Comparison of ENCODE assay signal across 12 cellular contexts in the genomic region with DNA sequence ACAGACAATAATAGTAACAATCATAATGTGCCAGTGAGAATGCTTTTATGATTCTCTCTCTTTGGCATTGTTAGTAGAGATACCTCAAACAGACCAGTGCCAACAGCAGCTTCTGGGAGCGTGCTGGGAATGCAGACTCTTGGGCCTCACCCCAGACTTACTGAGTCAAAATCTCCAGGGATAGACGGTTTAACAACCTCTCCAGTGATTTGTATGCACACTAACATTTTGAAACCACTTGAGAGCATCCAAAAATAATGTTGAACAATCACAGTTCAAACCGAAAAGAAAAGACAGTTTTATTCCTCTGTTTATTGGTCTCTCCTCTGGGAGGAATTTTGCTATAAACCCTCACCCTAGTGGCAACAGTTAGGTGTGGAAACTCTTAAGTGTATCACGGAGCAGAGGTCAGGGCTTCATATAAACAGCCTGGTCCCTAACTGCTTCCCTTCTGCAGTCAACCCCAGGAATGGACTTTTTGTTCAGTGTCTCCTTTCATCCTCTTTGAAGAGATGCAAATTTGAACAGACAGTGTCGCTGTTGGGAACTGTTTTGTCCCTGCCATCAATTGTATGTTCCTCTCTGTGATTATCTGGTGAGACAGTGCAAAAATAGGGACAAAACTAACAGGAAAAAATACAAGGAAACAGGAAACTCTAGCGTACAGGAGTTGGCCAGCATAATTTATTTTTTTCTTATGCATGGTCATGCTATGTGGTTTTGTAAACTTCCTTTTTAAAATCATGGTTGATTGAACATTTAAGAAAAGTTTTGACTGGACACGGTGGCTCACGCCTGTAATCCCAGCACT.
A peak's percentile ranks its signal among the peaks of the same experiment; 100 is the strongest.
DNase-seq lines count a peak whose midpoint lies in the region; ATAC-seq and TF ChIP-seq lines count a peak whose summit lies in the region.
"Had no signal": no experiment of that assay in that cellular context is flagged by ENCODE, and none has a peak within 500 bp of the region (broad histone marks: within the 10 kb centered on the region; RNA-seq: fewer than 3 reads in every experiment).

No MANE protein-coding gene starts in this region.

- no peak overlapping the region for H3K4me3 ChIP-seq in fibroblast of mammary gland (ENCODE audit: control insufficient read depth, low read depth, low read length)
- H3K4me3 ChIP-seq: PC-9, testis had no signal

- DNase-seq in Caki2 (ENCODE audit: low read depth) (peak; percentile 28), NCI-H526 (lab: John Stamatoyannopoulos, UW) (peak; percentile 14 to 55), fibroblast of mammary gland (ENCODE audit: low read depth) (peak; percentile 8), pons (ENCODE audit: low spot score) (peak; percentile 90), NCI-H82 treated with DMSO at 0.1 percent for 48 hours (lab: John Stamatoyannopoulos, UW; ENCODE audit: unreplicated experiment) (no peak)
- no peak for DNase-seq in activated naive CD4-positive, alpha-beta T cell treated with anti-CD3 and anti-CD28 coated beads, Interleukin-2, amount 10 ng/mL, durations not matched to agents 7 days and 5 days
- no peak for DNase-seq in stimulated activated CD4-positive, alpha-beta T cell treated with anti-CD3 and anti-CD28 coated beads, Interleukin-15, amount 100 ng/mL, for 24 hours
- DNase-seq: Calu3, immature natural killer cell, PC-9, testis had no signal

- no peaks in the 10 kb centered on the region for H3K27me3 Mint-ChIP-seq in activated naive CD4-positive, alpha-beta T cell treated with anti-CD3 and anti-CD28 coated beads, Interleukin-2, amount 10 ng/mL, durations not matched to agents 7 days and 5 days

- in situ Hi-C loops in Caki2 (cut with HindIII; ENCODE audit: low pct_unique_long_range_greater_than_20kb, low sequenced_read_pairs), result no loop called here

- no peak overlapping the region for H3K4me3 Mint-ChIP-seq in activated naive CD4-positive, alpha-beta T cell treated with anti-CD3 and anti-CD28 coated beads, Interleukin-2, amount 10 ng/mL, durations not matched to agents 7 days and 5 days
- H3K4me3 Mint-ChIP-seq: immature natural killer cell had no signal

- H3K27ac Mint-ChIP-seq in activated naive CD4-positive, alpha-beta T cell treated with anti-CD3 and anti-CD28 coated beads, Interleukin-2, amount 10 ng/mL, durations not matched to agents 7 days and 5 days, result no peak overlapping the region
- H3K27ac Mint-ChIP-seq: immature natural killer cell had no signal

- no peaks in the 10 kb centered on the region for H3K36me3 Mint-ChIP-seq in activated naive CD4-positive, alpha-beta T cell treated with anti-CD3 and anti-CD28 coated beads, Interleukin-2, amount 10 ng/mL, durations not matched to agents 7 days and 5 days
- H3K36me3 Mint-ChIP-seq: immature natural killer cell had no signal

- CTCF ChIA-PET in activated naive CD4-positive, alpha-beta T cell treated with anti-CD3 and anti-CD28 coated beads, Interleukin-2, amount 10 ng/mL, durations not matched to agents 7 days and 5 days (lab: Charles Lee), result no interaction called here

- no peak for ATAC-seq in GM21526 (IDR thresholded peaks at IDR 0.05; ENCODE audit: low FRiP score, unreplicated experiment)

- H3K4me1 Mint-ChIP-seq in activated naive CD4-positive, alpha-beta T cell treated with anti-CD3 and anti-CD28 coated beads, Interleukin-2, amount 10 ng/mL, durations not matched to agents 7 days and 5 days, result no peaks in the 10 kb centered on the region
- H3K4me1 Mint-ChIP-seq: immature natural killer cell had no signal

- H3K9me3 Mint-ChIP-seq in activated naive CD4-positive, alpha-beta T cell treated with anti-CD3 and anti-CD28 coated beads, Interleukin-2, amount 10 ng/mL, durations not matched to agents 7 days and 5 days, result peaks cover 5% of the 10 kb centered on the region

- TF ChIP-seq CTCF in fibroblast of mammary gland (conservative IDR thresholded peaks at IDR 0.05; ENCODE audit: control insufficient read depth, insufficient read depth, low read depth, low read length), result no peak

Comparison
In these comparisons a context has a peak if more than half of its experiments do, and no peak if none do; other contexts are left out.
1. DNase-seq: peak in Caki2 (single experiment), NCI-H526 (2 of 2), fibroblast of mammary gland (single experiment) and pons (single experiment); none in NCI-H82 treated with DMSO at 0.1 percent for 48 hours (single experiment), activated naive CD4-positive, alpha-beta T cell treated with anti-CD3 and anti-CD28 coated beads, Interleukin-2, amount 10 ng/mL, durations not matched to agents 7 days and 5 days (single experiment) and stimulated activated CD4-positive, alpha-beta T cell treated with anti-CD3 and anti-CD28 coated beads, Interleukin-15, amount 100 ng/mL, for 24 hours (single experiment).